ENCODE assay signal across 17 cellular contexts in genomic region chr1:30452170-30452569, GRCh38.
DNase-seq lines count a peak whose midpoint lies in the region; ATAC-seq, FAIRE-seq and TF ChIP-seq lines count a peak whose summit lies in the region.
"Had no signal": no experiment of that assay in that cellular context is flagged by ENCODE, and none has a peak within 500 bp of the region (broad histone marks: within the 10 kb centered on the region; RNA-seq: fewer than 3 reads in every experiment).

No MANE protein-coding gene starts in this region.

- H3K4me1 Mint-ChIP-seq in activated CD8-positive, alpha-beta T cell treated with anti-CD3 and anti-CD28 coated beads, Interleukin-2, amount 10 ng/mL, durations not matched to agents 7 days and 5 days (ENCODE audit: low read depth): no peaks in the 10 kb centered on the region
- no peaks in the 10 kb centered on the region for H3K4me1 Mint-ChIP-seq in activated CD8-positive, alpha-beta T cell treated with anti-CD3 and anti-CD28 coated beads for 36 hours (ENCODE audit: low read depth)
- H3K4me1 Mint-ChIP-seq: CD4-positive, CD25-positive, alpha-beta regulatory T cell had no signal

- H3K9ac ChIP-seq in colonic mucosa (ENCODE audit: low read depth in 2 of 2, low read length in 2 of 2): no peak overlapping the region
- no peak overlapping the region for H3K9ac ChIP-seq in liver (ENCODE audit: low read depth in 1 of 2, low read length in 2 of 2)
- H3K9ac ChIP-seq: BLaER1 treated with 17β-estradiol and CSF1 and Interleukin-3, amounts not matched to agents 10 nM and 100 nM had no signal

- peaks cover 4% of the 10 kb centered on the region for H3K27me3 Mint-ChIP-seq in activated CD8-positive, alpha-beta T cell treated with anti-CD3 and anti-CD28 coated beads, Interleukin-2, amount 10 ng/mL, durations not matched to agents 7 days and 5 days (ENCODE audit: low read depth)
- H3K27me3 Mint-ChIP-seq in activated CD8-positive, alpha-beta T cell treated with anti-CD3 and anti-CD28 coated beads for 36 hours: peaks cover 4% of the 10 kb centered on the region
- H3K27me3 Mint-ChIP-seq: CD4-positive, CD25-positive, alpha-beta regulatory T cell had no signal

- ATAC-seq in activated CD8-positive, alpha-beta T cell treated with anti-CD3 and anti-CD28 coated beads, Interleukin-2, amount 10 ng/mL, durations not matched to agents 7 days and 5 days: no peak
- ATAC-seq in activated CD8-positive, alpha-beta T cell treated with anti-CD3 and anti-CD28 coated beads for 36 hours: no peak

- H3K27ac Mint-ChIP-seq in activated CD8-positive, alpha-beta T cell treated with anti-CD3 and anti-CD28 coated beads, Interleukin-2, amount 10 ng/mL, durations not matched to agents 7 days and 5 days: no peak overlapping the region
- no peak overlapping the region for H3K27ac Mint-ChIP-seq in activated CD8-positive, alpha-beta T cell treated with anti-CD3 and anti-CD28 coated beads for 36 hours
- H3K27ac Mint-ChIP-seq: CD4-positive, CD25-positive, alpha-beta regulatory T cell had no signal

- H3K9me3 ChIP-seq in colonic mucosa (no peaks in the 10 kb centered on the region), liver (ENCODE audit: control insufficient read depth in 4 of 4, low read length in 3 of 4) (no peaks in the 10 kb centered on the region)
- H3K9me3 ChIP-seq: HAP-1 had no signal

- no peaks in the 10 kb centered on the region for H3K36me3 Mint-ChIP-seq in activated CD8-positive, alpha-beta T cell treated with anti-CD3 and anti-CD28 coated beads, Interleukin-2, amount 10 ng/mL, durations not matched to agents 7 days and 5 days (ENCODE audit: low read depth)
- no peaks in the 10 kb centered on the region for H3K36me3 Mint-ChIP-seq in activated CD8-positive, alpha-beta T cell treated with anti-CD3 and anti-CD28 coated beads for 36 hours (ENCODE audit: low read depth)
- H3K36me3 Mint-ChIP-seq: CD4-positive, CD25-positive, alpha-beta regulatory T cell had no signal

- H3K36me3 ChIP-seq in colonic mucosa: no peaks in the 10 kb centered on the region
- H3K36me3 ChIP-seq in liver (ENCODE audit: control insufficient read depth in 4 of 4, insufficient read depth in 3 of 4, low read depth in 1 of 4, low read length in 3 of 4): no peaks in the 10 kb centered on the region
- H3K36me3 ChIP-seq: BLaER1 treated with 17β-estradiol and CSF1 and Interleukin-3, amounts not matched to agents 10 nM and 100 nM; HAP-1 had no signal

- no peak overlapping the region for H3K27ac ChIP-seq in colonic mucosa
- no peak overlapping the region for H3K27ac ChIP-seq in liver (ENCODE audit: low read depth in 1 of 2, low read length in 2 of 2)
- H3K27ac ChIP-seq: BLaER1 treated with 17β-estradiol and CSF1 and Interleukin-3, amounts not matched to agents 10 nM and 100 nM had no signal

- DNase-seq in activated CD8-positive, alpha-beta T cell treated with anti-CD3 and anti-CD28 coated beads, Interleukin-2, amount 10 ng/mL, durations not matched to agents 7 days and 5 days: peak; percentile 3
- DNase-seq in activated CD8-positive, alpha-beta T cell treated with anti-CD3 and anti-CD28 coated beads for 36 hours: no peak
- DNase-seq in colonic mucosa (peak; percentile 9), urothelium cell line (ENCODE audit: low spot score) (no peak), NCI-H526 treated with DMSO at 0.1 percent for 48 hours (lab: John Stamatoyannopoulos, UW) (no peak), DMS79 (lab: John Stamatoyannopoulos, UW) (no peak)
- DNase-seq: 8988T; Calu3; CD4-positive, CD25-positive, alpha-beta regulatory T cell; DMS79 treated with DMSO at 0.1 percent for 48 hours; EL; GOT3 had no signal

- no peaks in the 10 kb centered on the region for H3K27me3 ChIP-seq in colonic mucosa
- H3K27me3 ChIP-seq in liver (ENCODE audit: control insufficient read depth in 4 of 4, insufficient read depth in 4 of 4, low read length in 3 of 4): no peaks in the 10 kb centered on the region
- H3K27me3 ChIP-seq: BLaER1 treated with 17β-estradiol and CSF1 and Interleukin-3, amounts not matched to agents 10 nM and 100 nM had no signal

- CTCF ChIA-PET in activated CD8-positive, alpha-beta T cell treated with anti-CD3 and anti-CD28 coated beads, Interleukin-2, amount 10 ng/mL, durations not matched to agents 7 days and 5 days (lab: Charles Lee): no interaction called here
- CTCF ChIA-PET in activated CD8-positive, alpha-beta T cell treated with anti-CD3 and anti-CD28 coated beads for 36 hours (lab: Charles Lee): no interaction called here

- H3K4me1 ChIP-seq in colonic mucosa (no peaks in the 10 kb centered on the region), liver (ENCODE audit: control insufficient read depth in 4 of 4, insufficient read depth in 4 of 4, low read length in 3 of 4) (no peaks in the 10 kb centered on the region)
- H3K4me1 ChIP-seq: BLaER1 treated with 17β-estradiol and CSF1 and Interleukin-3, amounts not matched to agents 10 nM and 100 nM; HAP-1 had no signal

- intact Hi-C loops in activated CD8-positive, alpha-beta T cell treated with anti-CD3 and anti-CD28 coated beads for 36 hours (cut with micrococcal nuclease): no loop called here
- intact Hi-C loops in colonic mucosa (cut with DNase I): no loop called here

- TF ChIP-seq CTCF in activated CD8-positive, alpha-beta T cell treated with anti-CD3 and anti-CD28 coated beads for 36 hours (IDR thresholded peaks at IDR 0.05): no peak
- TF ChIP-seq CTCF in colonic mucosa (IDR thresholded peaks at IDR 0.05) (no peak), liver (IDR thresholded peaks at IDR 0.05; ENCODE audit: low read depth, low read length, missing input control) (no peak)

- TF ChIP-seq RAD21 in liver (IDR thresholded peaks at IDR 0.05): no peak

- no peaks in the 10 kb centered on the region for H3K9me3 Mint-ChIP-seq in activated CD8-positive, alpha-beta T cell treated with anti-CD3 and anti-CD28 coated beads, Interleukin-2, amount 10 ng/mL, durations not matched to agents 7 days and 5 days (ENCODE audit: insufficient read depth)
- no peaks in the 10 kb centered on the region for H3K9me3 Mint-ChIP-seq in activated CD8-positive, alpha-beta T cell treated with anti-CD3 and anti-CD28 coated beads for 36 hours

- WGBS in liver: 69% methylated on average over 2 of the region's 2 CpGs

- no peak for FAIRE-seq in urothelium cell line (lab: Jason Lieb, UNC)
- FAIRE-seq: G401.6, GM12891 had no signal

- H3K4me3 ChIP-seq in colonic mucosa: no peak overlapping the region
- no peak overlapping the region for H3K4me3 ChIP-seq in liver (ENCODE audit: low read depth in 1 of 3, low read length in 3 of 3)
- H3K4me3 ChIP-seq: BLaER1 treated with 17β-estradiol and CSF1 and Interleukin-3, amounts not matched to agents 10 nM and 100 nM; HAP-1 had no signal

- POLR2A ChIA-PET in activated CD8-positive, alpha-beta T cell treated with anti-CD3 and anti-CD28 coated beads, Interleukin-2, amount 10 ng/mL, durations not matched to agents 7 days and 5 days (lab: Charles Lee): no interaction called here
- POLR2A ChIA-PET in activated CD8-positive, alpha-beta T cell treated with anti-CD3 and anti-CD28 coated beads for 36 hours (lab: Charles Lee): no interaction called here

- H3K4me3 Mint-ChIP-seq in activated CD8-positive, alpha-beta T cell treated with anti-CD3 and anti-CD28 coated beads, Interleukin-2, amount 10 ng/mL, durations not matched to agents 7 days and 5 days: no peak overlapping the region
- no peak overlapping the region for H3K4me3 Mint-ChIP-seq in activated CD8-positive, alpha-beta T cell treated with anti-CD3 and anti-CD28 coated beads for 36 hours
- H3K4me3 Mint-ChIP-seq: CD4-positive, CD25-positive, alpha-beta regulatory T cell had no signal

TF ChIP-seq in liver, 16 proteins besides CTCF, POLR2A, EP300 and RAD21 (continues in another document):
- no peak for TF ChIP-seq FOXA2 (IDR thresholded peaks at IDR 0.05)
- no peak for TF ChIP-seq JUND (IDR thresholded peaks at IDR 0.05)
- TF ChIP-seq YY1 (IDR thresholded peaks at IDR 0.05): no peak
- TF ChIP-seq NR2F2 (IDR thresholded peaks at IDR 0.05): peak; percentile 89
- no peak for TF ChIP-seq GABPA (IDR thresholded peaks at IDR 0.05 in 1 of 2, conservative IDR thresholded peaks at IDR 0.05 in 1 of 2)
- TF ChIP-seq SP1 (IDR thresholded peaks at IDR 0.05): no peak
- peak; percentile 24 to 35 for TF ChIP-seq RXRA (IDR thresholded peaks at IDR 0.05)
- no peak for TF ChIP-seq MAX (IDR thresholded peaks at IDR 0.05)
- TF ChIP-seq EGR1 (IDR thresholded peaks at IDR 0.05; ENCODE audit: low read depth in 2 of 2): no peak
- TF ChIP-seq HNF4A (conservative IDR thresholded peaks at IDR 0.05): no peak
- no peak for TF ChIP-seq TAF1 (conservative IDR thresholded peaks at IDR 0.05)
- TF ChIP-seq ZBTB33 (IDR thresholded peaks at IDR 0.05): no peak

Comparison
In these comparisons a context has a peak if more than half of its experiments do, and no peak if none do; other contexts are left out.
1. DNase-seq: peak in activated CD8-positive, alpha-beta T cell treated with anti-CD3 and anti-CD28 coated beads, Interleukin-2, amount 10 ng/mL, durations not matched to agents 7 days and 5 days (single experiment) and colonic mucosa (single experiment); none in activated CD8-positive, alpha-beta T cell treated with anti-CD3 and anti-CD28 coated beads for 36 hours (single experiment), urothelium cell line (single experiment), NCI-H526 treated with DMSO at 0.1 percent for 48 hours (single experiment) and DMS79 (single experiment).